In the genomic region with DNA sequence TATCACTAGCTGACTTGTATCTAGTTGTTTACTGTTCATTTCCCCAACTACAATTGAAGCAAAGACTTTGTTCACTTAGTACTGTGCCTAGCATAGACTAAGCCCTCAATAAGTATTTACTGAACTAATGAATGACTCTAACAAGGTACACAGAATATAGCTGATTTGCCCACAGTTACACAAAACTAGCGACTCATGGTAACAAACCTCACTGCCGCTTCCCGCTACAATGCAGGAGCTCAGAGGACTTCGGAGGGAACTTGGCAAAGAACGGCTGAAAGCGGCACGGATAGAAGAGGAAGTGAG, we compare ENCODE assay signal across 8 cellular contexts. TPM values are rescaled to one million over a fixed set of nuclear protein-coding genes. Genes with fewer than 3 reads are reported as not detected.
DNase-seq lines count a peak whose midpoint lies in the region; ATAC-seq and TF ChIP-seq lines count a peak whose summit lies in the region.

No MANE protein-coding gene starts in this region.

- peaks cover 5 to 14% (median 12%) of the 10 kb centered on the region in 5 donors for H3K36me3 ChIP-seq in subcutaneous abdominal adipose tissue (ENCODE audit: control insufficient read depth in 5 of 5, insufficient read depth in 5 of 5, low read length in 5 of 5)

- peak in 1 of 2 experiments; percentile 91 for DNase-seq in HL-60 (ENCODE audit: low read depth in 1 of 2, low spot score in 1 of 2)
- no peak for DNase-seq in activated naive CD4-positive, alpha-beta T cell treated with anti-CD3 and anti-CD28 coated beads, Interleukin-2, amount 50 U/mL, for 72 hours (ENCODE audit: low spot score in 2 of 2)
- DNase-seq in immature natural killer cell, result no peak
- no peak for DNase-seq in HuH-7.5 (ENCODE audit: low spot score)
- DNase-seq in NCI-H128 (lab: John Stamatoyannopoulos, UW; ENCODE audit: unreplicated experiment), result no peak

- peak overlapping the region; percentile 83 to 98 (median 94) for H3K9ac ChIP-seq in subcutaneous abdominal adipose tissue (ENCODE audit: low read length in 5 of 5)

- H3K27me3 ChIP-seq in HL-60 (ENCODE audit: insufficient read depth, poor library complexity, severe bottlenecking) (no peaks in the 10 kb centered on the region), subcutaneous abdominal adipose tissue (ENCODE audit: control insufficient read depth in 5 of 5, insufficient read depth in 4 of 5, low read length in 5 of 5) (no peaks in the 10 kb centered on the region)

- H3K4me3 ChIP-seq in HL-60 (replicated peaks; ENCODE audit: insufficient read depth, low read length), result peak overlapping the region; percentile 82
- peak overlapping the region; percentile 84 to 99 (median 87) for H3K4me3 ChIP-seq in subcutaneous abdominal adipose tissue (ENCODE audit: low read depth in 1 of 5, low read length in 5 of 5)

- TF ChIP-seq CTCF in C4-2B (conservative IDR thresholded peaks at IDR 0.05) (no peak), HL-60 (IDR thresholded peaks at IDR 0.05; ENCODE audit: insufficient read depth, low read length) (no peak)

- H3K27ac ChIP-seq in C4-2B (peak overlapping the region; percentile 90), HL-60 (replicated peaks) (peak overlapping the region; percentile 100), subcutaneous abdominal adipose tissue (ENCODE audit: low read depth, low read length) (peak overlapping the region; percentile 92)

- H3K4me1 ChIP-seq in subcutaneous abdominal adipose tissue (ENCODE audit: control insufficient read depth in 5 of 5, insufficient read depth in 5 of 5, low read length in 5 of 5), result peaks cover 10 to 51% (median 34%) of the 10 kb centered on the region in 5 donors

- H3K36me3 Mint-ChIP-seq in activated naive CD4-positive, alpha-beta T cell treated with anti-CD3 and anti-CD28 coated beads, Interleukin-2, amount 50 U/mL, for 72 hours, result peaks cover 6 to 19% of the 10 kb centered on the region in 2 donors
- peaks cover 0 to 4% (median 0%) of the 10 kb centered on the region in 3 donors for H3K36me3 Mint-ChIP-seq in immature natural killer cell

- no peaks in the 10 kb centered on the region for H3K9me3 ChIP-seq in subcutaneous abdominal adipose tissue (ENCODE audit: control insufficient read depth in 5 of 5, low read length in 5 of 5)

- ATAC-seq in activated naive CD4-positive, alpha-beta T cell treated with anti-CD3 and anti-CD28 coated beads, Interleukin-2, amount 50 U/mL, for 72 hours, result no peak
- no peak for ATAC-seq in HG03025 (IDR thresholded peaks at IDR 0.05; ENCODE audit: low FRiP score, unreplicated experiment)

- peak overlapping the region; percentile 91 to 98 (median 96) for H3K4me3 Mint-ChIP-seq in immature natural killer cell

- H3K9me3 Mint-ChIP-seq in activated naive CD4-positive, alpha-beta T cell treated with anti-CD3 and anti-CD28 coated beads, Interleukin-2, amount 50 U/mL, for 72 hours, result no peaks in the 10 kb centered on the region
- H3K9me3 Mint-ChIP-seq in immature natural killer cell, result no peaks in the 10 kb centered on the region

- H3K27ac Mint-ChIP-seq in activated naive CD4-positive, alpha-beta T cell treated with anti-CD3 and anti-CD28 coated beads, Interleukin-2, amount 50 U/mL, for 72 hours, result peak overlapping the region; percentile 98 to 99
- peak overlapping the region; percentile 97 to 100 (median 99) for H3K27ac Mint-ChIP-seq in immature natural killer cell

- H3K27me3 Mint-ChIP-seq in immature natural killer cell (ENCODE audit: low read depth in 3 of 3), result peaks cover 10 to 22% (median 17%) of the 10 kb centered on the region in 3 donors

- H3K4me1 Mint-ChIP-seq in immature natural killer cell, result peaks cover 29 to 41% of the 10 kb centered on the region in 2 donors

RNA-seq across cellular contexts. Expression of gene EFTUD2, which starts 0.5 kb away (rescaled TPM):
- total RNA-seq in activated naive CD4-positive, alpha-beta T cell treated with anti-CD3 and anti-CD28 coated beads, Interleukin-2, amount 50 U/mL, for 72 hours, result 100 to 1,000 TPM in 1 of 2 donors, 10 to 100 TPM in 1; 77.8 to 186 TPM
- polyA plus RNA-seq in immature natural killer cell, result 100 to 1,000 TPM in 2 of 3 donors, 10 to 100 TPM in 1; 76.5 to 109 (median 101) TPM

RNA-seq across cellular contexts. Expression of gene GFAP, which starts 16.6 kb away (rescaled TPM):
- total RNA-seq in activated naive CD4-positive, alpha-beta T cell treated with anti-CD3 and anti-CD28 coated beads, Interleukin-2, amount 50 U/mL, for 72 hours, result not detected
- 1 to 10 TPM in 1 of 3 donors, not detected in 2; 1.1 TPM for polyA plus RNA-seq in immature natural killer cell

RNA-seq across cellular contexts. Expression of gene KIF18B, which starts 48.9 kb away (rescaled TPM):
- 10 to 100 TPM; 49.8 to 90.8 TPM for total RNA-seq in activated naive CD4-positive, alpha-beta T cell treated with anti-CD3 and anti-CD28 coated beads, Interleukin-2, amount 50 U/mL, for 72 hours
- polyA plus RNA-seq in immature natural killer cell, result under 1 TPM in 1 of 3 donors, not detected in 2; 0.37 TPM

RNA-seq across cellular contexts. Expression of gene HIGD1B, which starts 51.0 kb away (rescaled TPM):
- total RNA-seq in activated naive CD4-positive, alpha-beta T cell treated with anti-CD3 and anti-CD28 coated beads, Interleukin-2, amount 50 U/mL, for 72 hours, result not detected
- polyA plus RNA-seq in immature natural killer cell, result not detected
